In genomic region chr12:103580026-103580425, GRCh38 we compare ENCODE assay signal across 1 cellular context.
TF ChIP-seq lines count a peak whose summit lies in the region.

No MANE protein-coding gene starts in this region.

TF ChIP-seq in GM23338, 12 proteins besides CTCF, POLR2A, EP300 and RAD21 (continued from another document):
- no peak for TF ChIP-seq ZNF462 (CRISPR knock-in tag; IDR thresholded peaks at IDR 0.05)
- no peak for TF ChIP-seq ETS1 (IDR thresholded peaks at IDR 0.05)
- no peak for TF ChIP-seq ZNF331 (CRISPR knock-in tag; IDR thresholded peaks at IDR 0.05; ENCODE audit: low read depth)
- no peak for TF ChIP-seq STAT1 (IDR thresholded peaks at IDR 0.05; ENCODE audit: unreplicated experiment)
- TF ChIP-seq JUNB (IDR thresholded peaks at IDR 0.05; ENCODE audit: unreplicated experiment): no peak
- no peak for TF ChIP-seq ZNF114 (CRISPR knock-in tag; IDR thresholded peaks at IDR 0.05)
